18 cellular contexts compared by ENCODE assay signal in genomic region chr14:96243785-96244184, GRCh38. TPM values are rescaled to one million over a fixed set of nuclear protein-coding genes. Genes with fewer than 3 reads are reported as not detected.
"Had no signal": no experiment of that assay in that cellular context is flagged by ENCODE, and none has a peak within 500 bp of the region (broad histone marks: within the 10 kb centered on the region; RNA-seq: fewer than 3 reads in every experiment).

No MANE protein-coding gene starts in this region.

- H3K4me1 ChIP-seq: right atrium auricular region, testis had no signal

- H3K9me3 Mint-ChIP-seq: activated naive CD4-positive, alpha-beta T cell treated with anti-CD3 and anti-CD28 coated beads for 36 hours; activated T-helper 2 cell treated with anti-CD3 and anti-CD28 coated beads, Interferon-gamma antibody, Interleukin-2, Interleukin-4, amounts not matched to agents 10 μg/mL and 5 μg/mL and 100 μg/mL, durations not matched to agents 14 hours and 24 hours and 36 hours; stimulated activated naive CD8-positive, alpha-beta T cell treated with anti-CD3 and anti-CD28 coated beads, Interleukin-15, Interleukin-2, amounts not matched to agents 100 ng/mL and 50 ng/mL, for 24 hours had no signal

- ATAC-seq: left lobe of liver; mucosa of descending colon; naive thymus-derived CD4-positive, alpha-beta T cell had no signal

- H3K4me2 ChIP-seq: hepatocyte had no signal

- H2AFZ ChIP-seq: hepatocyte had no signal

- H3K27ac Mint-ChIP-seq: activated naive CD4-positive, alpha-beta T cell treated with anti-CD3 and anti-CD28 coated beads for 36 hours; activated T-helper 2 cell treated with anti-CD3 and anti-CD28 coated beads, Interferon-gamma antibody, Interleukin-2, Interleukin-4, amounts not matched to agents 10 μg/mL and 5 μg/mL and 100 μg/mL, durations not matched to agents 14 hours and 24 hours and 36 hours; stimulated activated naive CD8-positive, alpha-beta T cell treated with anti-CD3 and anti-CD28 coated beads, Interleukin-15, Interleukin-2, amounts not matched to agents 100 ng/mL and 50 ng/mL, for 24 hours had no signal

- DNase-seq: activated CD4-positive, alpha-beta T cell treated with anti-CD3 and anti-CD28 coated beads, Interleukin-2, amount 50 U/mL, for 4 hours; activated CD4-positive, CD25-positive, alpha-beta regulatory T cell treated with anti-CD3 and anti-CD28 coated beads, Interleukin-2, amount 50 U/mL, for 72 hours; activated naive CD4-positive, alpha-beta T cell treated with anti-CD3 and anti-CD28 coated beads for 36 hours; erythroblast; mucosa of descending colon; naive thymus-derived CD4-positive, alpha-beta T cell; T1000; testis had no signal

- H3K4me1 Mint-ChIP-seq: naive thymus-derived CD4-positive, alpha-beta T cell had no signal

- H3K27me3 ChIP-seq: cardiac muscle cell, hepatocyte, right atrium auricular region, testis had no signal

- H3K27ac ChIP-seq: cardiac muscle cell, hepatocyte, neutrophil, right atrium auricular region, skin epidermis, testis had no signal

- H3K4me3 Mint-ChIP-seq: activated naive CD4-positive, alpha-beta T cell treated with anti-CD3 and anti-CD28 coated beads for 36 hours; naive thymus-derived CD4-positive, alpha-beta T cell; stimulated activated naive CD8-positive, alpha-beta T cell treated with anti-CD3 and anti-CD28 coated beads, Interleukin-15, Interleukin-2, amounts not matched to agents 100 ng/mL and 50 ng/mL, for 24 hours had no signal

- H3K36me3 ChIP-seq: cardiac muscle cell, neutrophil, right atrium auricular region had no signal

- H3K36me3 Mint-ChIP-seq: naive thymus-derived CD4-positive, alpha-beta T cell had no signal

- H3K4me3 ChIP-seq: cardiac muscle cell, hepatocyte, mucosa of descending colon, right atrium auricular region, skin epidermis, testis had no signal

- H3K79me2 ChIP-seq: hepatocyte had no signal

- H3K9me3 ChIP-seq: mucosa of descending colon, neutrophil, right atrium auricular region, testis had no signal

RNA-seq across cellular contexts. Expression of gene BDKRB1, which starts 12.2 kb away (rescaled TPM):
- total RNA-seq: activated naive CD4-positive, alpha-beta T cell treated with anti-CD3 and anti-CD28 coated beads for 36 hours; activated T-helper 2 cell treated with anti-CD3 and anti-CD28 coated beads, Interferon-gamma antibody, Interleukin-2, Interleukin-4, amounts not matched to agents 10 μg/mL and 5 μg/mL and 100 μg/mL, durations not matched to agents 14 hours and 24 hours and 36 hours; dermis microvascular lymphatic vessel endothelial cell; left lobe of liver; lung microvascular endothelial cell; naive thymus-derived CD4-positive, alpha-beta T cell had no signal

RNA-seq across cellular contexts. Expression of gene BDKRB2, which starts 39.1 kb away (rescaled TPM):
- total RNA-seq: activated T-helper 2 cell treated with anti-CD3 and anti-CD28 coated beads, Interferon-gamma antibody, Interleukin-2, Interleukin-4, amounts not matched to agents 10 μg/mL and 5 μg/mL and 100 μg/mL, durations not matched to agents 14 hours and 24 hours and 36 hours; naive thymus-derived CD4-positive, alpha-beta T cell had no signal
